8 cellular contexts compared by ENCODE assay signal in genomic region chr21:36330904-36331303, GRCh38. TPM values are rescaled to one million over a fixed set of nuclear protein-coding genes. Genes with fewer than 3 reads are reported as not detected.
DNase-seq lines count a peak whose midpoint lies in the region; ATAC-seq, FAIRE-seq and TF ChIP-seq lines count a peak whose summit lies in the region.

No MANE protein-coding gene starts in this region.

- peak; percentile 69 for ATAC-seq in lung (ENCODE audit: insufficient read depth, low FRiP score)
- ATAC-seq in thoracic aorta (ENCODE audit: insufficient number of reproducible peaks, low FRiP score, low read depth): no peak

- H3K9ac ChIP-seq in colonic mucosa (ENCODE audit: low read depth in 2 of 2, low read length in 2 of 2): no peak overlapping the region

- POLR2A ChIA-PET in AG04450 (lab: Yijun Ruan, JAX): no interaction called here

- no peak overlapping the region for H3K4me3 ChIP-seq in AG04450 (ENCODE audit: low read depth, low read length)
- H3K4me3 ChIP-seq in GM12875 (ENCODE audit: low read depth, low read length): no peak overlapping the region
- no peak overlapping the region for H3K4me3 ChIP-seq in colonic mucosa
- no peak overlapping the region for H3K4me3 ChIP-seq in lung
- H3K4me3 ChIP-seq in thoracic aorta: no peak overlapping the region

- H3K36me3 ChIP-seq in colonic mucosa (no peaks in the 10 kb centered on the region), lung (ENCODE audit: control insufficient read depth in 2 of 2, insufficient read depth in 2 of 2, low read length in 2 of 2) (peaks cover 5% of the 10 kb centered on the region in 2 donors), thoracic aorta (peaks cover 5% of the 10 kb centered on the region)

- H3K27me3 ChIP-seq in AG04450 (ENCODE audit: control insufficient read depth, insufficient read depth, low read length) (no peaks in the 10 kb centered on the region), colonic mucosa (no peaks in the 10 kb centered on the region), lung (ENCODE audit: control insufficient read depth, insufficient read depth) (no peaks in the 10 kb centered on the region), thoracic aorta (replicated peaks; ENCODE audit: insufficient read depth) (no peaks in the 10 kb centered on the region)

- DNase-seq in AG04450 (ENCODE audit: low read depth, low spot score) (no peak), NAMALWA (ENCODE audit: low spot score) (peak; percentile 74), colonic mucosa (peak; percentile 52), lung (ENCODE audit: low spot score) (no peak), thoracic aorta (ENCODE audit: low spot score) (no peak), cortex of kidney (lab: John Stamatoyannopoulos, UW) (no peak)

- H3K27ac ChIP-seq in AG04450 (ENCODE audit: low read depth, low read length) (no peak overlapping the region), colonic mucosa (no peak overlapping the region), lung (ENCODE audit: low read depth in 1 of 2, low read length in 1 of 2) (no peak overlapping the region), thoracic aorta (no peak overlapping the region)

- TF ChIP-seq CTCF in AG04450 (IDR thresholded peaks at IDR 0.05; ENCODE audit: low read depth, low read length): peak; percentile 76
- TF ChIP-seq CTCF in GM12875 (IDR thresholded peaks at IDR 0.05; ENCODE audit: borderline replicate concordance, insufficient read depth, low read depth, low read length): peak; percentile 74
- TF ChIP-seq CTCF in colonic mucosa (IDR thresholded peaks at IDR 0.05): peak; percentile 55
- peak; percentile 60 for TF ChIP-seq CTCF in lung (IDR thresholded peaks at IDR 0.05; ENCODE audit: control extremely low read depth, extremely low read depth)
- peak; percentile 72 for TF ChIP-seq CTCF in thoracic aorta (IDR thresholded peaks at IDR 0.05)

- intact Hi-C loops in colonic mucosa (cut with DNase I): loop anchor here (5.0 to 10.0 kb wide), 2 partner anchors 56 to 179 kb away; no protein-coding TSS in a partner anchor

- peaks cover 3% of the 10 kb centered on the region for H3K4me1 ChIP-seq in colonic mucosa
- H3K4me1 ChIP-seq in lung (ENCODE audit: control insufficient read depth in 2 of 2, insufficient read depth in 2 of 2, low read length in 2 of 2): peaks cover 5 to 12% of the 10 kb centered on the region in 2 donors
- H3K4me1 ChIP-seq in thoracic aorta (ENCODE audit: control insufficient read depth in 1 of 2, low read depth in 2 of 2): peaks cover 20 to 27% of the 10 kb centered on the region in 2 donors

- peak; percentile 13 for FAIRE-seq in TTC549 (lab: Jason Lieb, UNC)

- 44 to 65% methylated on average over 2 of the region's 2 CpGs for WGBS in lung, 2 donors

- CTCF ChIA-PET in AG04450 (lab: Charles Lee): interaction anchor here (0.6 to 1.5 kb wide), 3 partner anchors 9 to 189 kb away, joined by 3 to 12 read pairs (median 5); no protein-coding TSS in a partner anchor

- no peaks in the 10 kb centered on the region for H3K9me3 ChIP-seq in AG04450 (ENCODE audit: control insufficient read depth, insufficient read depth, low read length)
- no peaks in the 10 kb centered on the region for H3K9me3 ChIP-seq in colonic mucosa
- H3K9me3 ChIP-seq in lung (ENCODE audit: control insufficient read depth in 2 of 2, insufficient read depth in 1 of 2, low read length in 1 of 2): no peaks in the 10 kb centered on the region
- no peaks in the 10 kb centered on the region for H3K9me3 ChIP-seq in thoracic aorta

RNA-seq across cellular contexts. Expression of gene MORC3, which starts 10.9 kb away (rescaled TPM):
- polyA plus RNA-seq in AG04450 (2011; rRNA removed) (20.7 and 31.6 TPM in 2 replicates), lung (10 to 100 TPM; 13.0 to 16.0 TPM)
- polyA minus RNA-seq in AG04450 (2011; rRNA and poly(A)+ RNA removed): 16.9 and 25.5 TPM in 2 replicates
- total RNA-seq in colonic mucosa (10 to 100 TPM; 18.5 to 28.9 TPM), lung (10 to 100 TPM; 23.0 to 90.3 TPM), thoracic aorta (10 to 100 TPM; 23.3 to 58.8 TPM)

RNA-seq across cellular contexts. Expression of gene CHAF1B, which starts 54.3 kb away (rescaled TPM):
- polyA plus RNA-seq in AG04450 (2011; rRNA removed): 3.5 and 3.7 TPM in 2 replicates
- 4.5 and 5.0 TPM in 2 replicates for polyA minus RNA-seq in AG04450 (2011; rRNA and poly(A)+ RNA removed)
- total RNA-seq in colonic mucosa: 10 to 100 TPM in 1 of 2 donors, 1 to 10 TPM in 1; 2.5 to 12.0 TPM
- total RNA-seq in lung: 1 to 10 TPM; 1.6 to 3.4 TPM
- polyA plus RNA-seq in lung: 1 to 10 TPM; 1.3 to 1.6 TPM
- 1 to 10 TPM in 1 of 2 donors, under 1 TPM in 1; 0.35 to 1.2 TPM for total RNA-seq in thoracic aorta

Comparison
In these comparisons a context has a peak if more than half of its experiments do, and no peak if none do; other contexts are left out.
1. DNase-seq: peak in NAMALWA (single experiment) and colonic mucosa (single experiment); none in AG04450 (single experiment), lung (single experiment), thoracic aorta (single experiment) and cortex of kidney (single experiment).
2. Peak in every context shown above with its lines, with median percentiles within 50 percentile points of each other: CTCF ChIP-seq.